In genomic region chr14:27012641-27013040, GRCh38 we compare ENCODE assay signal across 8 cellular contexts.
"Had no signal": no experiment of that assay in that cellular context is flagged by ENCODE, and none has a peak within 500 bp of the region (broad histone marks: within the 10 kb centered on the region; RNA-seq: fewer than 3 reads in every experiment).

No MANE protein-coding gene starts in this region.

- ATAC-seq: GM23338, HCT116 had no signal

- DNase-seq: GM23248, GOT3, H7, H9, HCEC 1CT, HFFc6 had no signal
